ENCODE assay signal across 8 cellular contexts in the genomic region with DNA sequence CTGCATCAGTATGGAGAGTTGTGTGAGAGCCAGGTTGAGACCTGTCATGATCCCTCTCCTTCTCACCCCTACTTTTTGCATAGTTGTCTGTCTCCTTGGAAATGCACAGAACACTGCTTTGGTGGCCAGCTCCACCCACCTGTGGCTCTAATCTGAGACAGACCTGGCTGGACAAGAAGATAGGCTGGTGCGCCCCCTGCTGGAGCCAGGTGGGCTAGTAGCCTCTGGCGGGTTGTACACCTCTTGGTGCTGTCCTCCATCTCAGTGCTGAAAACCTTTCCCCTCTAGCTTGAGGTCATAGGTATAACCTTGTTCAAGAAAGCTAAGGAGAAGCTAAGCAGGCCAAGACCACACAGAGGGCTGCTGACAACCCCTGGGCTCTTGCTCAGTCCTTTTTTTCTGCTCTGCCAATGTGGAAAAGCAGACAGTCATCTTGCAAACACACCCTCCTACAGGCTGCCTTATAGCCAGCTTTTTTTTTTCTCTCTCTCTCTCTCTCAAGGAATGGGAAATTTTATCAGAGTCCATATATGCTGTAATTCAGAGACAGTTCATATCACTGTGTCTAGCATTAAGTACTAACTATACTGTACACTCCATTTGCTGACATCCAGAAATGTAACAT. TPM values are rescaled to one million over a fixed set of nuclear protein-coding genes. Genes with fewer than 3 reads are reported as not detected.
DNase-seq lines count a peak whose midpoint lies in the region; ATAC-seq and TF ChIP-seq lines count a peak whose summit lies in the region.

No MANE protein-coding gene starts in this region.

- no peak overlapping the region for H3K4me3 ChIP-seq in Jurkat, Clone E6-1 (ENCODE audit: low read length)

- peak; percentile 91 for ATAC-seq in GM21360 (IDR thresholded peaks at IDR 0.05; ENCODE audit: unreplicated experiment)
- ATAC-seq in HG02763 (IDR thresholded peaks at IDR 0.05; ENCODE audit: unreplicated experiment), result no peak

- peak; percentile 73 for DNase-seq in Daoy (ENCODE audit: low read depth)
- DNase-seq in Jurkat, Clone E6-1 (ENCODE audit: low read depth, low spot score), result peak; percentile 60
- DNase-seq in dermis blood vessel endothelial cell, result peak; percentile 27
- DNase-seq in mucosa of gallbladder (ENCODE audit: low spot score), result peak; percentile 67
- no peak for DNase-seq in foreskin melanocyte

TF ChIP-seq in PFSK-1, 5 proteins besides CTCF, POLR2A, EP300 and RAD21:
- peak; percentile 43; the same call in 1 of the 2 replicates for TF ChIP-seq SIN3A (IDR thresholded peaks at IDR 0.05; ENCODE audit: borderline replicate concordance, insufficient read depth, low read length)
- TF ChIP-seq, protein P1, sequence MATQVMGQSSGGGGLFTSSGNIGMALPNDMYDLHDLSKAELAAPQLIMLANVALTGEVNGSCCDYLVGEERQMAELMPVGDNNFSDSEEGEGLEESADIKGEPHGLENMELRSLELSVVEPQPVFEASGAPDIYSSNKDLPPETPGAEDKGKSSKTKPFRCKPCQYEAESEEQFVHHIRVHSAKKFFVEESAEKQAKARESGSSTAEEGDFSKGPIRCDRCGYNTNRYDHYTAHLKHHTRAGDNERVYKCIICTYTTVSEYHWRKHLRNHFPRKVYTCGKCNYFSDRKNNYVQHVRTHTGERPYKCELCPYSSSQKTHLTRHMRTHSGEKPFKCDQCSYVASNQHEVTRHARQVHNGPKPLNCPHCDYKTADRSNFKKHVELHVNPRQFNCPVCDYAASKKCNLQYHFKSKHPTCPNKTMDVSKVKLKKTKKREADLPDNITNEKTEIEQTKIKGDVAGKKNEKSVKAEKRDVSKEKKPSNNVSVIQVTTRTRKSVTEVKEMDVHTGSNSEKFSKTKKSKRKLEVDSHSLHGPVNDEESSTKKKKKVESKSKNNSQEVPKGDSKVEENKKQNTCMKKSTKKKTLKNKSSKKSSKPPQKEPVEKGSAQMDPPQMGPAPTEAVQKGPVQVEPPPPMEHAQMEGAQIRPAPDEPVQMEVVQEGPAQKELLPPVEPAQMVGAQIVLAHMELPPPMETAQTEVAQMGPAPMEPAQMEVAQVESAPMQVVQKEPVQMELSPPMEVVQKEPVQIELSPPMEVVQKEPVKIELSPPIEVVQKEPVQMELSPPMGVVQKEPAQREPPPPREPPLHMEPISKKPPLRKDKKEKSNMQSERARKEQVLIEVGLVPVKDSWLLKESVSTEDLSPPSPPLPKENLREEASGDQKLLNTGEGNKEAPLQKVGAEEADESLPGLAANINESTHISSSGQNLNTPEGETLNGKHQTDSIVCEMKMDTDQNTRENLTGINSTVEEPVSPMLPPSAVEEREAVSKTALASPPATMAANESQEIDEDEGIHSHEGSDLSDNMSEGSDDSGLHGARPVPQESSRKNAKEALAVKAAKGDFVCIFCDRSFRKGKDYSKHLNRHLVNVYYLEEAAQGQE (IDR thresholded peaks at IDR 0.05; ENCODE audit: insufficient read depth in 1 of 2, low read depth in 2 of 2, low read length in 2 of 2), result peak; percentile 99
- TF ChIP-seq TAF1 (IDR thresholded peaks at IDR 0.05; ENCODE audit: borderline replicate concordance, insufficient read depth, low read length), result no peak

RNA-seq across cellular contexts. Expression of a gene that starts 58.8 kb away (rescaled TPM):
- 2.6 and 3.0 TPM in 2 replicates for total RNA-seq in Daoy (2014; rRNA removed; shearing (Covaris generic))
- polyA plus RNA-seq in Jurkat, Clone E6-1 (2012; ENCODE audit: insufficient read depth, insufficient read length), result 3.2 TPM
- 0.06 TPM for polyA plus RNA-seq in PFSK-1 (2012; ENCODE audit: insufficient read length, low read depth)
- 1.3 and 2.9 TPM in 2 replicates for total RNA-seq in dermis blood vessel endothelial cell
- total RNA-seq in mucosa of gallbladder, result 30.1 TPM
